27 cellular contexts compared by ENCODE assay signal in genomic region chr7:27203964-27204594, GRCh38. TPM values are rescaled to one million over a fixed set of nuclear protein-coding genes. Genes with fewer than 3 reads are reported as not detected.
DNase-seq lines count a peak whose midpoint lies in the region; ATAC-seq, FAIRE-seq and TF ChIP-seq lines count a peak whose summit lies in the region.
"Had no signal": no experiment of that assay in that cellular context is flagged by ENCODE, and none has a peak within 500 bp of the region (broad histone marks: within the 10 kb centered on the region; RNA-seq: fewer than 3 reads in every experiment).

No MANE protein-coding gene starts in this region.

- no peak for TF ChIP-seq POLR2A in endothelial cell of umbilical vein (IDR thresholded peaks at IDR 0.05; ENCODE audit: low read depth, low read length)

- no peak overlapping the region for H3K27ac ChIP-seq in endothelial cell of umbilical vein (ENCODE audit: insufficient read depth, low read depth, low read length)
- peak overlapping the region; percentile 91 for H3K27ac ChIP-seq in urinary bladder (ENCODE audit: low read depth)
- no peak overlapping the region for H3K27ac ChIP-seq in MM.1S (ENCODE audit: low read length)
- H3K27ac ChIP-seq: lower lobe of right lung, psoas muscle, thyroid gland had no signal

- BruUV-seq in endothelial cell of umbilical vein (replicated peaks; lab: Mats Ljungman, UMichigan) = no TSS peak

- FAIRE-seq in endothelial cell of umbilical vein (lab: Jason Lieb, UNC) = peak; percentile 38
- FAIRE-seq: A204.1, K562 had no signal

- H3K27me3 ChIP-seq in endothelial cell of umbilical vein (ENCODE audit: control insufficient read depth in 2 of 2, insufficient read depth in 2 of 2, low read length in 2 of 2) = peaks cover 78 to 88% of the 10 kb centered on the region in 2 experiments
- peaks cover 58% of the 10 kb centered on the region for H3K27me3 ChIP-seq in MM.1S (replicated peaks; ENCODE audit: insufficient read depth, low read length)

- H3K4me2 ChIP-seq in endothelial cell of umbilical vein (ENCODE audit: insufficient read depth, low read length) (no peak overlapping the region), MM.1S (ENCODE audit: low read depth, low read length) (no peak overlapping the region)

- H3K79me2 ChIP-seq in endothelial cell of umbilical vein (ENCODE audit: control insufficient read depth, insufficient read depth, low read length) (no peaks in the 10 kb centered on the region), MM.1S (ENCODE audit: low read length) (no peaks in the 10 kb centered on the region)

- H4K20me1 ChIP-seq in endothelial cell of umbilical vein (replicated peaks; ENCODE audit: control insufficient read depth, extremely low read depth, insufficient read depth, low read length) (no peaks in the 10 kb centered on the region), MM.1S (ENCODE audit: insufficient read depth, low read length) (no peaks in the 10 kb centered on the region)

- H3K27ac Mint-ChIP-seq in natural killer cell treated with Interleukin-12 subunit alpha and Interleukin-12 subunit beta and Interleukin-15 and Interleukin-18, amount 100 ng/mL, for 72 hours = no peak overlapping the region
- H3K27ac Mint-ChIP-seq: activated T-cell treated with anti-CD3 and anti-CD28 coated beads, Interleukin-2, amount 50 U/mL, for 24 hours; CD8-positive, alpha-beta T cell; H9; stimulated activated naive CD8-positive, alpha-beta T cell treated with anti-CD3 and anti-CD28 coated beads, Interleukin-15, Interleukin-2, amounts not matched to agents 100 ng/mL and 50 ng/mL, for 24 hours had no signal

- peaks cover 74 to 85% of the 10 kb centered on the region in 2 donors for H3K27me3 Mint-ChIP-seq in natural killer cell treated with Interleukin-12 subunit alpha and Interleukin-12 subunit beta and Interleukin-15 and Interleukin-18, amount 100 ng/mL, for 72 hours

- H3K36me3 ChIP-seq in endothelial cell of umbilical vein (ENCODE audit: control insufficient read depth in 2 of 2, extremely low read depth in 1 of 2, insufficient read depth in 2 of 2, low read length in 2 of 2) (no peaks in the 10 kb centered on the region), urinary bladder (ENCODE audit: insufficient read depth) (no peaks in the 10 kb centered on the region), MM.1S (replicated peaks; ENCODE audit: insufficient read depth, low read length) (no peaks in the 10 kb centered on the region)
- H3K36me3 ChIP-seq: lower lobe of right lung, thyroid gland had no signal

- H3K9me3 Mint-ChIP-seq in natural killer cell treated with Interleukin-12 subunit alpha and Interleukin-12 subunit beta and Interleukin-15 and Interleukin-18, amount 100 ng/mL, for 72 hours = no peaks in the 10 kb centered on the region
- H3K9me3 Mint-ChIP-seq: activated T-cell treated with anti-CD3 and anti-CD28 coated beads, Interleukin-2, amount 50 U/mL, for 24 hours; CD8-positive, alpha-beta T cell; dendritic cell treated with granulocyte-macrophage colony-stimulating factor and Interleukin-4, amounts not matched to agents 40 ng/mL and 50 ng/mL, for 4 days; stimulated activated naive CD8-positive, alpha-beta T cell treated with anti-CD3 and anti-CD28 coated beads, Interleukin-15, Interleukin-2, amounts not matched to agents 100 ng/mL and 50 ng/mL, for 24 hours had no signal

- H3K4me3 ChIP-seq in endothelial cell of umbilical vein (replicated peaks in 1 of 3; ENCODE audit: insufficient read depth in 1 of 3, low read depth in 1 of 3, low read length in 3 of 3) (no peak overlapping the region), urinary bladder (ENCODE audit: low read depth, low read length) (peak overlapping the region; percentile 41), MM.1S (ENCODE audit: low read length) (no peak overlapping the region)
- H3K4me3 ChIP-seq: K562, lower lobe of right lung had no signal

- TF ChIP-seq CTCF in endothelial cell of umbilical vein (IDR thresholded peaks at IDR 0.05; ENCODE audit: extremely low read depth in 1 of 2, insufficient read depth in 1 of 2, low read depth in 1 of 2, low read length in 2 of 2) (no peak), MM.1S (IDR thresholded peaks at IDR 0.05; ENCODE audit: low read length) (no peak)

- ATAC-seq in natural killer cell treated with Interleukin-12 subunit alpha and Interleukin-12 subunit beta and Interleukin-15 and Interleukin-18, amount 100 ng/mL, for 72 hours = no peak
- no peak for ATAC-seq in Right ventricle myocardium inferior
- ATAC-seq: CD8-positive, alpha-beta T cell; K562 had no signal

- peak overlapping the region; percentile 8 for H3K4me3 Mint-ChIP-seq in natural killer cell treated with Interleukin-12 subunit alpha and Interleukin-12 subunit beta and Interleukin-15 and Interleukin-18, amount 100 ng/mL, for 72 hours
- H3K4me3 Mint-ChIP-seq: activated T-cell treated with anti-CD3 and anti-CD28 coated beads, Interleukin-2, amount 50 U/mL, for 24 hours; CD8-positive, alpha-beta T cell; stimulated activated naive CD8-positive, alpha-beta T cell treated with anti-CD3 and anti-CD28 coated beads, Interleukin-15, Interleukin-2, amounts not matched to agents 100 ng/mL and 50 ng/mL, for 24 hours had no signal

- H3K9me3 ChIP-seq in endothelial cell of umbilical vein (replicated peaks; ENCODE audit: control insufficient read depth, insufficient read depth, low read length) (no peaks in the 10 kb centered on the region), MM.1S (replicated peaks; ENCODE audit: insufficient read depth, low read length) (no peaks in the 10 kb centered on the region)
- H3K9me3 ChIP-seq: lower lobe of right lung, psoas muscle, thyroid gland had no signal

- WGBS in urinary bladder = 37% methylated on average over 4 of the region's 4 CpGs

- intact Hi-C loops in endothelial cell of umbilical vein (cut with micrococcal nuclease) = no loop called here
- intact Hi-C loops in Right ventricle myocardium inferior (cut with DNase I) = no loop called here

- dilution Hi-C loops in endothelial cell of umbilical vein (cut with MboI; ENCODE audit: extremely low pct_ligation_motif_present, low sequenced_read_pairs) = no loop called here

- H3K4me1 ChIP-seq in endothelial cell of umbilical vein (ENCODE audit: control insufficient read depth, extremely low read depth, insufficient read depth, low read length) (peaks cover 21% of the 10 kb centered on the region), urinary bladder (ENCODE audit: insufficient read depth) (no peaks in the 10 kb centered on the region), MM.1S (ENCODE audit: low read length) (no peaks in the 10 kb centered on the region)

- peaks cover 19 to 37% of the 10 kb centered on the region in 2 donors for H3K4me1 Mint-ChIP-seq in natural killer cell treated with Interleukin-12 subunit alpha and Interleukin-12 subunit beta and Interleukin-15 and Interleukin-18, amount 100 ng/mL, for 72 hours (ENCODE audit: low read depth in 2 of 2)

- CTCF ChIA-PET in endothelial cell of umbilical vein (lab: Charles Lee) = interaction anchor here (0.9 to 2.5 kb wide), 6 partner anchors 8 to 890 kb away, joined by 3 to 22 read pairs (median 5); no protein-coding TSS in a partner anchor

- no peaks in the 10 kb centered on the region for H3K9me1 ChIP-seq in endothelial cell of umbilical vein (replicated peaks; ENCODE audit: control insufficient read depth, extremely low read depth, insufficient read depth, low read length)

- no peaks in the 10 kb centered on the region for H3K36me3 Mint-ChIP-seq in natural killer cell treated with Interleukin-12 subunit alpha and Interleukin-12 subunit beta and Interleukin-15 and Interleukin-18, amount 100 ng/mL, for 72 hours
- H3K36me3 Mint-ChIP-seq: CD8-positive, alpha-beta T cell had no signal

- DNase-seq in activated CD8-positive, alpha-beta memory T cell treated with anti-CD3 and anti-CD28 coated beads for 24 hours = peak; percentile 53
- DNase-seq in activated CD8-positive, alpha-beta memory T cell treated with anti-CD3 and anti-CD28 coated beads, Interleukin-2, amount 50 U/mL, for 48 hours = no peak
- DNase-seq in endothelial cell of umbilical vein (ENCODE audit: low read depth, low spot score) (no peak), Right ventricle myocardium inferior (ENCODE audit: missing footprints) (no peak), MM.1S (no peak), NCI-H510A treated with DMSO at 0.1 percent for 48 hours (lab: John Stamatoyannopoulos, UW) (no peak)
- no peak for DNase-seq in natural killer cell treated with Interleukin-12 subunit alpha and Interleukin-12 subunit beta and Interleukin-15 and Interleukin-18, amount 100 ng/mL, for 72 hours (ENCODE audit: low spot score)
- DNase-seq: activated naive CD4-positive, alpha-beta T cell; activated T-cell treated with anti-CD3 and anti-CD28 coated beads, Interleukin-2, amount 50 U/mL, for 24 hours; central memory CD4-positive, alpha-beta T cell; DMS 273 treated with DMSO at 0.1 percent for 48 hours; lower lobe of right lung; NCI-H1105 treated with DMSO at 0.1 percent for 48 hours; NCI-H1930; psoas muscle; thyroid gland had no signal

- no peak overlapping the region for H3K9ac ChIP-seq in endothelial cell of umbilical vein (replicated peaks; ENCODE audit: extremely low read depth, insufficient read depth, low read length)
- H3K9ac ChIP-seq in MM.1S (ENCODE audit: low read length) = no peak overlapping the region

- H3K9me2 ChIP-seq in MM.1S (replicated peaks; ENCODE audit: insufficient read depth, low read length) = no peaks in the 10 kb centered on the region

- H2AFZ ChIP-seq in endothelial cell of umbilical vein (ENCODE audit: low read depth, low read length) (no peak overlapping the region), MM.1S (ENCODE audit: low read length) (no peak overlapping the region)

- POLR2A ChIA-PET in endothelial cell of umbilical vein (lab: Charles Lee) = no interaction called here

- H3F3A ChIP-seq in MM.1S (ENCODE audit: insufficient read depth, low read length) = no peaks in the 10 kb centered on the region

RNA-seq across cellular contexts. Expression of gene HOXA13, which starts 4.2 kb away (rescaled TPM):
- 0.09 and 0.22 TPM in 2 replicates for total RNA-seq in endothelial cell of umbilical vein
- polyA plus RNA-seq in endothelial cell of umbilical vein = 0.02 TPM in 1 of 2 replicates, not detected in the other
- polyA plus RNA-seq in endothelial cell of umbilical vein (2011; cell fraction: cytosol; rRNA removed) = 0.01 TPM in 2 replicates
- polyA plus RNA-seq in endothelial cell of umbilical vein (2011; cell fraction: nucleus; rRNA removed) = 0.03 TPM in 1 of 2 replicates, not detected in the other
- not detected in 2 replicates for polyA plus RNA-seq in endothelial cell of umbilical vein (2012)
- not detected in 2 replicates for polyA minus RNA-seq in endothelial cell of umbilical vein
- polyA minus RNA-seq in endothelial cell of umbilical vein (2011; cell fraction: cytosol; rRNA and poly(A)+ RNA removed) = 0.72 TPM
- not detected in 2 replicates for polyA minus RNA-seq in endothelial cell of umbilical vein (2011; cell fraction: nucleus; rRNA and poly(A)+ RNA removed)
- not detected for total RNA-seq in natural killer cell treated with Interleukin-12 subunit alpha and Interleukin-12 subunit beta and Interleukin-15 and Interleukin-18, amount 100 ng/mL, for 72 hours
- 43.2 TPM for total RNA-seq in urinary bladder
- 24.4 TPM for polyA plus RNA-seq in urinary bladder
- total RNA-seq in Right ventricle myocardium inferior = not detected
- total RNA-seq: activated CD8-positive, alpha-beta memory T cell treated with anti-CD3 and anti-CD28 coated beads for 36 hours; CD8-positive, alpha-beta T cell; glomerular endothelial cell; H9; K562; lower lobe of right lung; T-helper 2 cell treated with Interferon-gamma antibody and Interleukin-4, amounts not matched to agents 100 ng/mL and 5 ng/mL, for 36 hours; thyroid gland had no signal
- polyA plus RNA-seq: K562 had no signal

RNA-seq across cellular contexts. Expression of gene HOXA11, which starts 19.0 kb away (rescaled TPM):
- 15.2 and 16.7 TPM in 2 replicates for total RNA-seq in endothelial cell of umbilical vein
- polyA plus RNA-seq in endothelial cell of umbilical vein = 10.4 and 10.8 TPM in 2 replicates
- 8.2 and 9.7 TPM in 2 replicates for polyA plus RNA-seq in endothelial cell of umbilical vein (2011; cell fraction: cytosol; rRNA removed)
- polyA plus RNA-seq in endothelial cell of umbilical vein (2011; cell fraction: nucleus; rRNA removed) = 4.6 and 5.5 TPM in 2 replicates
- polyA plus RNA-seq in endothelial cell of umbilical vein (2012) = 11.6 TPM in 2 replicates
- polyA minus RNA-seq in endothelial cell of umbilical vein = 6.6 and 8.6 TPM in 2 replicates
- polyA minus RNA-seq in endothelial cell of umbilical vein (2011; cell fraction: cytosol; rRNA and poly(A)+ RNA removed) = 2.8 TPM
- polyA minus RNA-seq in endothelial cell of umbilical vein (2011; cell fraction: nucleus; rRNA and poly(A)+ RNA removed) = 3.6 and 3.7 TPM in 2 replicates
- under 1 TPM; 0.20 to 0.76 TPM for total RNA-seq in natural killer cell treated with Interleukin-12 subunit alpha and Interleukin-12 subunit beta and Interleukin-15 and Interleukin-18, amount 100 ng/mL, for 72 hours
- 9.3 TPM for total RNA-seq in urinary bladder
- 39.1 TPM for polyA plus RNA-seq in urinary bladder
- total RNA-seq in Right ventricle myocardium inferior = not detected
- total RNA-seq: activated CD8-positive, alpha-beta memory T cell treated with anti-CD3 and anti-CD28 coated beads for 36 hours; CD8-positive, alpha-beta T cell; H9; K562; lower lobe of right lung; T-helper 2 cell treated with Interferon-gamma antibody and Interleukin-4, amounts not matched to agents 100 ng/mL and 5 ng/mL, for 36 hours; thyroid gland had no signal
- polyA plus RNA-seq: K562 had no signal

RNA-seq across cellular contexts. Expression of gene HOXA10, which starts 30.0 kb away (rescaled TPM):
- total RNA-seq in endothelial cell of umbilical vein (24.4 and 27.6 TPM in 2 replicates), urinary bladder (23.2 TPM), Right ventricle myocardium inferior (not detected)
- polyA plus RNA-seq in endothelial cell of umbilical vein (23.7 and 30.3 TPM in 2 replicates), urinary bladder (44.9 TPM)
- 15.8 and 19.0 TPM in 2 replicates for polyA plus RNA-seq in endothelial cell of umbilical vein (2011; cell fraction: cytosol; rRNA removed)
- polyA plus RNA-seq in endothelial cell of umbilical vein (2011; cell fraction: nucleus; rRNA removed) = 16.7 TPM in 2 replicates
- polyA plus RNA-seq in endothelial cell of umbilical vein (2012) = 15.1 and 20.3 TPM in 2 replicates
- 24.4 and 30.3 TPM in 2 replicates for polyA minus RNA-seq in endothelial cell of umbilical vein
- polyA minus RNA-seq in endothelial cell of umbilical vein (2011; cell fraction: cytosol; rRNA and poly(A)+ RNA removed) = 3.2 TPM
- polyA minus RNA-seq in endothelial cell of umbilical vein (2011; cell fraction: nucleus; rRNA and poly(A)+ RNA removed) = 8.0 and 9.1 TPM in 2 replicates
- 1 to 10 TPM in 1 of 2 donors, under 1 TPM in 1; 0.88 to 1.3 TPM for total RNA-seq in natural killer cell treated with Interleukin-12 subunit alpha and Interleukin-12 subunit beta and Interleukin-15 and Interleukin-18, amount 100 ng/mL, for 72 hours
- total RNA-seq: CD8-positive, alpha-beta T cell; H9; K562; T-helper 2 cell treated with Interferon-gamma antibody and Interleukin-4, amounts not matched to agents 100 ng/mL and 5 ng/mL, for 36 hours had no signal
- polyA plus RNA-seq: K562 had no signal

RNA-seq across cellular contexts. Expression of gene EVX1, which starts 38.5 kb away (rescaled TPM):
- total RNA-seq in endothelial cell of umbilical vein (not detected in 2 replicates), urinary bladder (1.1 TPM), Right ventricle myocardium inferior (not detected)
- polyA plus RNA-seq in endothelial cell of umbilical vein (not detected in 2 replicates), urinary bladder (2.0 TPM)
- not detected in 2 replicates for polyA plus RNA-seq in endothelial cell of umbilical vein (2011; cell fraction: cytosol; rRNA removed)
- not detected in 2 replicates for polyA plus RNA-seq in endothelial cell of umbilical vein (2011; cell fraction: nucleus; rRNA removed)
- polyA plus RNA-seq in endothelial cell of umbilical vein (2012) = not detected in 2 replicates
- not detected in 2 replicates for polyA minus RNA-seq in endothelial cell of umbilical vein
- not detected for polyA minus RNA-seq in endothelial cell of umbilical vein (2011; cell fraction: cytosol; rRNA and poly(A)+ RNA removed)
- polyA minus RNA-seq in endothelial cell of umbilical vein (2011; cell fraction: nucleus; rRNA and poly(A)+ RNA removed) = not detected in 2 replicates
- not detected for total RNA-seq in natural killer cell treated with Interleukin-12 subunit alpha and Interleukin-12 subunit beta and Interleukin-15 and Interleukin-18, amount 100 ng/mL, for 72 hours
- total RNA-seq: activated CD8-positive, alpha-beta memory T cell treated with anti-CD3 and anti-CD28 coated beads for 36 hours; glomerular endothelial cell; H9; K562; lower lobe of right lung; M059J; psoas muscle; T-helper 2 cell treated with Interferon-gamma antibody and Interleukin-4, amounts not matched to agents 100 ng/mL and 5 ng/mL, for 36 hours; thyroid gland had no signal
- polyA plus RNA-seq: K562, psoas muscle had no signal

RNA-seq across cellular contexts. Expression of gene HOXA9, which starts 38.7 kb away (rescaled TPM):
- total RNA-seq in endothelial cell of umbilical vein (61.6 and 62.9 TPM in 2 replicates), urinary bladder (19.8 TPM), Right ventricle myocardium inferior (not detected)
- polyA plus RNA-seq in endothelial cell of umbilical vein (47.2 and 84.1 TPM in 2 replicates), urinary bladder (20.5 TPM)
- 44.6 and 46.3 TPM in 2 replicates for polyA plus RNA-seq in endothelial cell of umbilical vein (2011; cell fraction: cytosol; rRNA removed)
- 94.3 and 108 TPM in 2 replicates for polyA plus RNA-seq in endothelial cell of umbilical vein (2011; cell fraction: nucleus; rRNA removed)
- 32.3 and 47.7 TPM in 2 replicates for polyA plus RNA-seq in endothelial cell of umbilical vein (2012)
- polyA minus RNA-seq in endothelial cell of umbilical vein = 8.0 and 11.3 TPM in 2 replicates
- polyA minus RNA-seq in endothelial cell of umbilical vein (2011; cell fraction: cytosol; rRNA and poly(A)+ RNA removed) = not detected
- 14.0 and 22.7 TPM in 2 replicates for polyA minus RNA-seq in endothelial cell of umbilical vein (2011; cell fraction: nucleus; rRNA and poly(A)+ RNA removed)
- total RNA-seq in natural killer cell treated with Interleukin-12 subunit alpha and Interleukin-12 subunit beta and Interleukin-15 and Interleukin-18, amount 100 ng/mL, for 72 hours = 1 to 10 TPM in 1 of 2 donors, not detected in 1; 2.4 TPM
- total RNA-seq: activated CD8-positive, alpha-beta memory T cell treated with anti-CD3 and anti-CD28 coated beads for 36 hours; CD8-positive, alpha-beta T cell; H9; K562; T-helper 2 cell treated with Interferon-gamma antibody and Interleukin-4, amounts not matched to agents 100 ng/mL and 5 ng/mL, for 36 hours had no signal
- polyA plus RNA-seq: K562 had no signal

Comparison
In these comparisons a context has a peak if more than half of its experiments do, and no peak if none do; other contexts are left out.
1. RNA of gene HOXA13, which starts 4.2 kb away (total RNA-seq): 43.2 TPM in urinary bladder (single experiment); 0.09 to 0.22 TPM in endothelial cell of umbilical vein, not detected in natural killer cell treated with Interleukin-12 subunit alpha and Interleukin-12 subunit beta and Interleukin-15 and Interleukin-18, amount 100 ng/mL, for 72 hours and not detected in Right ventricle myocardium inferior (single experiment); every median in the first group is over 10 times any median in the second.
2. RNA of gene HOXA10, which starts 30.0 kb away (total RNA-seq): 24.4 to 27.6 TPM in endothelial cell of umbilical vein and 23.2 TPM in urinary bladder (single experiment); 0.88 to 1.3 TPM in natural killer cell treated with Interleukin-12 subunit alpha and Interleukin-12 subunit beta and Interleukin-15 and Interleukin-18, amount 100 ng/mL, for 72 hours and not detected in Right ventricle myocardium inferior (single experiment); every median in the first group is over 10 times any median in the second.